In genomic region chr6:104714796-104715195, GRCh38 we compare ENCODE assay signal across 11 cellular contexts.
"Had no signal": no experiment of that assay in that cellular context is flagged by ENCODE, and none has a peak within 500 bp of the region (broad histone marks: within the 10 kb centered on the region; RNA-seq: fewer than 3 reads in every experiment).

No MANE protein-coding gene starts in this region.

- DNase-seq: GM23248, GOT3, H7, H9, HCEC 1CT, HFFc6 had no signal

- H3K36me3 ChIP-seq: HAP-1 had no signal

- H3K27ac Mint-ChIP-seq: GM23338, H9, HFFc6 had no signal

- ATAC-seq: GM23338, HCT116 had no signal

- H3K4me3 ChIP-seq: GM23248, GM23338, HAP-1 had no signal

- H3K4me3 Mint-ChIP-seq: GM23338, H9, HFFc6 had no signal

- H3K27ac ChIP-seq: GM23248 had no signal

- H3K9me3 Mint-ChIP-seq: HFFc6 had no signal

- H2AFZ ChIP-seq: GM23248, GM23338 had no signal

- H3K9ac ChIP-seq: GM23248 had no signal

- H3K4me2 ChIP-seq: GM23338 had no signal

- FAIRE-seq: H1, H54 had no signal

- H3K9me3 ChIP-seq: HAP-1 had no signal
